In the genomic region with DNA sequence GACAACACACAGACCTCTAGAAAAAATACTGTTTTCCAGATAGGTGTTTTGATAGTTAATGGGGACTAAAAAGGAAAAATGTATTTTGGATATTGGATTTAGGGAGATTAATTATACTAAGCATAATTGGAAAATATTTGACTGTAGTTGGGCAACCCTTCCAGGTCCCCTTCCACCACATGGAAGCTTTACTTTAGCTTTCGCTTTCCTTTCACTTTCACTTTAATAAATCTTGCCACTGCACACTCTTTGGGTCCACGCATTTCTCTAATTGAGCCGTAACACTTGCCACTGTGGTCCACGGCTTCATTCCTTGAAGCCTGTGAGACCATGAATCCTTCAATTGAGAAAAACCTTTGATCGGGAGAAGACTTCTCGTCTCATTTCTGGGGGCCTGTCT, we compare ENCODE assay signal across 2 cellular contexts.
TF ChIP-seq lines count a peak whose summit lies in the region.

No MANE protein-coding gene starts in this region.

TF ChIP-seq in SK-N-SH, 30 proteins besides CTCF, POLR2A, EP300 and RAD21 (continued from another document):
- no peak for TF ChIP-seq ZBTB33 (IDR thresholded peaks at IDR 0.05; ENCODE audit: borderline replicate concordance, low read depth)
- no peak for TF ChIP-seq TAF1 (IDR thresholded peaks at IDR 0.05; ENCODE audit: borderline replicate concordance, low read depth, low read length)

TF ChIP-seq in SK-N-SH treated with all-trans-retinoic acid at 6 μM for 48 hours, 23 proteins besides CTCF, POLR2A, EP300 and RAD21 (continued from another document):
- TF ChIP-seq PATZ1 (CRISPR knock-in tag; IDR thresholded peaks at IDR 0.05; ENCODE audit: borderline replicate concordance) (no peak), ISL1 (CRISPR knock-in tag; IDR thresholded peaks at IDR 0.05) (no peak)
